Comparison of ENCODE assay signal across 8 cellular contexts in genomic region chrX:45515262-45516215, GRCh38.
DNase-seq lines count a peak whose midpoint lies in the region; ATAC-seq and TF ChIP-seq lines count a peak whose summit lies in the region.

No MANE protein-coding gene starts in this region.

- H3K27ac ChIP-seq in mammary epithelial cell (ENCODE audit: insufficient read depth, low read depth, low read length): peak overlapping the region; percentile 93

- dilution Hi-C loops in mammary epithelial cell (cut with HindIII; ENCODE audit: low sequenced_read_pairs): no loop called here

- H3K27me3 ChIP-seq in mammary epithelial cell (ENCODE audit: insufficient read depth, low read length): no peaks in the 10 kb centered on the region

- WGBS in mammary epithelial cell (ENCODE audit: low coverage, missing lambda C conversion rate): 9% methylated on average over 12 of the region's 12 CpGs

- no peak overlapping the region for H3K4me3 ChIP-seq in Jurkat, Clone E6-1 (ENCODE audit: low read length)
- H3K4me3 ChIP-seq in mammary epithelial cell (replicated peaks in 1 of 3; ENCODE audit: insufficient read depth in 1 of 3, low read depth in 2 of 3, low read length in 3 of 3): no peak overlapping the region

- H3K9me3 ChIP-seq in T-helper 17 cell (ENCODE audit: control insufficient read depth, low read length, poor library complexity, severe bottlenecking) (no peaks in the 10 kb centered on the region), mammary epithelial cell (replicated peaks; ENCODE audit: insufficient read depth, low read length) (no peaks in the 10 kb centered on the region)

- H3K9me3 Mint-ChIP-seq in Calu3 (ENCODE audit: low read depth, unreplicated experiment): no peaks in the 10 kb centered on the region

- H3K79me2 ChIP-seq in mammary epithelial cell (ENCODE audit: insufficient read depth, low read length): no peaks in the 10 kb centered on the region

- H3K36me3 ChIP-seq in mammary epithelial cell (ENCODE audit: insufficient read depth, low read length): no peaks in the 10 kb centered on the region

- H3K27me3 Mint-ChIP-seq in Calu3 (ENCODE audit: unreplicated experiment) (no peaks in the 10 kb centered on the region), T-helper 17 cell (no peaks in the 10 kb centered on the region)

- CTCF ChIA-PET in Calu3 (lab: Charles Lee) (interaction anchor here (0.6 to 1.6 kb wide), 7 partner anchors 36 to 893 kb away, joined by 3 to 8 read pairs (median 6); no protein-coding TSS in a partner anchor), mammary epithelial cell (lab: Charles Lee; ENCODE audit: low non-redundant PET) (interaction anchor here (0.6 to 1.8 kb wide), 9 partner anchors 39 to 1679 kb away, joined by 3 to 11 read pairs (median 7); no protein-coding TSS in a partner anchor)

- H3K4me1 Mint-ChIP-seq in Calu3 (ENCODE audit: low read depth, unreplicated experiment) (peaks cover 37% of the 10 kb centered on the region), T-helper 17 cell (no peaks in the 10 kb centered on the region)

- H4K20me1 ChIP-seq in mammary epithelial cell (ENCODE audit: insufficient read depth, low read length): no peaks in the 10 kb centered on the region

- peaks cover 12% of the 10 kb centered on the region for H3K36me3 Mint-ChIP-seq in Calu3 (ENCODE audit: insufficient read depth, unreplicated experiment)
- H3K36me3 Mint-ChIP-seq in T-helper 17 cell (ENCODE audit: low read depth): peaks cover 2% of the 10 kb centered on the region

- peak overlapping the region; percentile 57 for H3K4me3 Mint-ChIP-seq in Calu3 (ENCODE audit: low read depth, unreplicated experiment)
- no peak overlapping the region for H3K4me3 Mint-ChIP-seq in T-helper 17 cell

- H3K4me2 ChIP-seq in mammary epithelial cell (ENCODE audit: insufficient read depth, low read depth, low read length): peak overlapping the region; percentile 73

- H3K4me1 ChIP-seq in mammary epithelial cell (ENCODE audit: insufficient read depth, low read length): peaks cover 33% of the 10 kb centered on the region

- DNase-seq in Calu3 (peak; percentile 63), T-helper 17 cell (peak in 2 of 3 donors; percentile 8 to 9), mammary epithelial cell (peak; percentile 98), left colon (peak; percentile 24 to 57), mesenteric fat pad (ENCODE audit: low spot score) (no peak)
- peak; percentile 23 for DNase-seq in Jurkat, Clone E6-1 (ENCODE audit: low read depth, low spot score)
- DNase-seq in stimulated activated CD4-positive, alpha-beta T cell treated with anti-CD3 and anti-CD28 coated beads, Interleukin-4, amount 100 ng/mL, for 1 hour: peak; percentile 15

- in situ Hi-C loops in mammary epithelial cell (cut with MboI; ENCODE audit: low sequenced_read_pairs in 2 of 2): loop anchor here (10.0 to 25.0 kb wide), 3 partner anchors 191 to 872 kb away; no protein-coding TSS in a partner anchor

- no peak overlapping the region for H2AFZ ChIP-seq in mammary epithelial cell (ENCODE audit: low read depth, low read length)

- H3K9ac ChIP-seq in mammary epithelial cell (ENCODE audit: insufficient read depth, low read length): peak overlapping the region; percentile 78

- H3K27ac Mint-ChIP-seq in Calu3 (ENCODE audit: unreplicated experiment): peak overlapping the region; percentile 80
- H3K27ac Mint-ChIP-seq in T-helper 17 cell: no peak overlapping the region

- TF ChIP-seq CTCF in Calu3 (IDR thresholded peaks at IDR 0.05; ENCODE audit: unreplicated experiment) (peak; percentile 57), mammary epithelial cell (conservative IDR thresholded peaks at IDR 0.05 in 1 of 2, IDR thresholded peaks at IDR 0.05 in 1 of 2; ENCODE audit: extremely low read depth in 1 of 2, insufficient read depth in 1 of 2, low read depth in 1 of 2, low read length in 2 of 2) (peak; percentile 71 to 84)

- intact Hi-C loops in Calu3 (cut with micrococcal nuclease; ENCODE audit: unreplicated experiment) (loop anchor here (1.0 to 10.0 kb wide), 5 partner anchors 235 to 894 kb away; no protein-coding TSS in a partner anchor), mammary epithelial cell (cut with micrococcal nuclease) (loop anchor here (1.0 to 10.0 kb wide), 17 partner anchors 37 to 893 kb away; no protein-coding TSS in a partner anchor), left colon (cut with DNase I, micrococcal nuclease) (no loop called here)

- ATAC-seq in T-helper 17 cell (peak; percentile 63), left colon (peak; percentile 82), HG02588 (IDR thresholded peaks at IDR 0.05; ENCODE audit: unreplicated experiment) (no peak)

- BruUV-seq in Calu3 (replicated peaks; lab: Mats Ljungman, UMichigan) (TSS peak; percentile 72), mammary epithelial cell (replicated peaks; lab: Mats Ljungman, UMichigan) (TSS peak; percentile 33)

Comparison
In these comparisons a context has a peak if more than half of its experiments do, and no peak if none do; other contexts are left out.
1. intact Hi-C loops: an anchor here in Calu3 (1.0 to 10.0 kb wide) and mammary epithelial cell (1.0 to 10.0 kb wide); none called in left colon.